Comparison of ENCODE assay signal across 25 cellular contexts in genomic region chr12:10369557-10370150, GRCh38. TPM values are rescaled to one million over a fixed set of nuclear protein-coding genes. Genes with fewer than 3 reads are reported as not detected.
DNase-seq lines count a peak whose midpoint lies in the region; ATAC-seq, FAIRE-seq and TF ChIP-seq lines count a peak whose summit lies in the region.
"Had no signal": no experiment of that assay in that cellular context is flagged by ENCODE, and none has a peak within 500 bp of the region (broad histone marks: within the 10 kb centered on the region; RNA-seq: fewer than 3 reads in every experiment).

No MANE protein-coding gene starts in this region.

- no peak for TF ChIP-seq CTCF in mesothelial cell of epicardium (IDR thresholded peaks at IDR 0.05; ENCODE audit: unreplicated experiment)

- ATAC-seq in T-cell (replicated peaks in 1 of 4) (no peak), HG02623 (IDR thresholded peaks at IDR 0.05; ENCODE audit: unreplicated experiment) (no peak), HG03108 (IDR thresholded peaks at IDR 0.05; ENCODE audit: unreplicated experiment) (no peak)
- ATAC-seq: heart right ventricle, T-helper 17 cell had no signal

- FAIRE-seq in GM19239 (lab: Jason Lieb, UNC): no peak
- FAIRE-seq: astrocyte had no signal

- no peak overlapping the region for H3K9ac ChIP-seq in subcutaneous abdominal adipose tissue (ENCODE audit: low read length in 5 of 5)
- H3K9ac ChIP-seq: KMS-11, neural progenitor cell had no signal

- H3K9me3 ChIP-seq in subcutaneous abdominal adipose tissue (ENCODE audit: control insufficient read depth in 5 of 5, low read length in 5 of 5): peaks cover 0 to 3% (median 0%) of the 10 kb centered on the region in 5 donors
- H3K9me3 ChIP-seq: heart right ventricle, left ventricle myocardium inferior had no signal

- no peaks in the 10 kb centered on the region for H3K36me3 ChIP-seq in subcutaneous abdominal adipose tissue (ENCODE audit: control insufficient read depth in 5 of 5, insufficient read depth in 5 of 5, low read length in 5 of 5)
- H3K36me3 ChIP-seq: heart right ventricle, left ventricle myocardium inferior, neural progenitor cell had no signal

- peaks cover 0 to 5% (median 0%) of the 10 kb centered on the region in 3 donors for H3K9me3 Mint-ChIP-seq in T-cell
- H3K9me3 Mint-ChIP-seq in activated naive CD8-positive, alpha-beta T cell treated with anti-CD3 and anti-CD28 coated beads for 36 hours: peaks cover 9% of the 10 kb centered on the region
- peaks cover 4% of the 10 kb centered on the region for H3K9me3 Mint-ChIP-seq in mesothelial cell of epicardium

- H3K4me3 ChIP-seq in subcutaneous abdominal adipose tissue (ENCODE audit: low read depth in 1 of 5, low read length in 5 of 5): no peak overlapping the region
- H3K4me3 ChIP-seq: neural progenitor cell had no signal

- H3K36me3 Mint-ChIP-seq in T-cell (peaks cover 15% of the 10 kb centered on the region), mesothelial cell of epicardium (peaks cover 37% of the 10 kb centered on the region)
- peaks cover 71% of the 10 kb centered on the region for H3K36me3 Mint-ChIP-seq in activated naive CD8-positive, alpha-beta T cell treated with anti-CD3 and anti-CD28 coated beads for 36 hours
- H3K36me3 Mint-ChIP-seq: CD14-positive monocyte had no signal

- DNase-seq in T-cell (peak in 1 of 34 experiments; percentile 16), mesothelial cell of epicardium (ENCODE audit: low spot score in 2 of 2, unreplicated experiment in 2 of 2) (no peak), GM19239 (ENCODE audit: insufficient read length, low spot score) (no peak)
- no peak for DNase-seq in activated naive CD8-positive, alpha-beta T cell treated with anti-CD3 and anti-CD28 coated beads for 36 hours
- DNase-seq: activated CD4-positive, alpha-beta T cell treated with anti-CD3 and anti-CD28 coated beads, Interleukin-2, amount 10 ng/mL, durations not matched to agents 7 days and 5 days; activated naive CD4-positive, alpha-beta T cell treated with Interleukin-2 at 50 U/mL for 16 hours; central memory CD4-positive, alpha-beta T cell; heart right ventricle; left ventricle myocardium inferior; NCI-H187 treated with DMSO at 0.1 percent for 48 hours; NCI-H69; stimulated activated CD4-positive, alpha-beta T cell treated with anti-CD3 and anti-CD28 coated beads, Interleukin-2, amount 100 ng/mL, for 48 hours; T-helper 17 cell had no signal

- H3K27ac Mint-ChIP-seq in T-cell: peak overlapping the region; percentile 88
- peak overlapping the region; percentile 97 for H3K27ac Mint-ChIP-seq in activated naive CD8-positive, alpha-beta T cell treated with anti-CD3 and anti-CD28 coated beads for 36 hours
- H3K27ac Mint-ChIP-seq in mesothelial cell of epicardium: peak overlapping the region; percentile 41
- H3K27ac Mint-ChIP-seq: activated CD4-positive, alpha-beta T cell treated with anti-CD3 and anti-CD28 coated beads, Interleukin-2, amount 10 ng/mL, durations not matched to agents 7 days and 5 days had no signal

- CTCF ChIA-PET in T-cell (lab: Charles Lee): no interaction called here

- no peaks in the 10 kb centered on the region for H3K27me3 ChIP-seq in subcutaneous abdominal adipose tissue (ENCODE audit: control insufficient read depth in 5 of 5, insufficient read depth in 4 of 5, low read length in 5 of 5)
- H3K27me3 ChIP-seq: heart right ventricle, neural progenitor cell had no signal

- peaks cover 52 to 53% (median 52%) of the 10 kb centered on the region in 3 donors for H3K4me1 Mint-ChIP-seq in T-cell
- peaks cover 68% of the 10 kb centered on the region for H3K4me1 Mint-ChIP-seq in activated naive CD8-positive, alpha-beta T cell treated with anti-CD3 and anti-CD28 coated beads for 36 hours
- H3K4me1 Mint-ChIP-seq in mesothelial cell of epicardium: peaks cover 32% of the 10 kb centered on the region

- peaks cover 6 to 37% (median 25%) of the 10 kb centered on the region in 5 donors for H3K4me1 ChIP-seq in subcutaneous abdominal adipose tissue (ENCODE audit: control insufficient read depth in 5 of 5, insufficient read depth in 5 of 5, low read length in 5 of 5)

- POLR2A ChIA-PET in T-cell (lab: Charles Lee): interaction anchor here in 1 of 2 donors (0.7 kb wide), 1 partner anchor 156 kb away, joined by 3 read pairs; no protein-coding TSS in a partner anchor

- peak overlapping the region; percentile 36 to 51 (median 42) for H3K4me3 Mint-ChIP-seq in T-cell
- peak overlapping the region; percentile 78 for H3K4me3 Mint-ChIP-seq in activated naive CD8-positive, alpha-beta T cell treated with anti-CD3 and anti-CD28 coated beads for 36 hours
- no peak overlapping the region for H3K4me3 Mint-ChIP-seq in mesothelial cell of epicardium
- H3K4me3 Mint-ChIP-seq: activated CD4-positive, alpha-beta T cell treated with anti-CD3 and anti-CD28 coated beads, Interleukin-2, amount 10 ng/mL, durations not matched to agents 7 days and 5 days; CD14-positive monocyte; neural progenitor cell; T-helper 17 cell had no signal

- peak overlapping the region; percentile 76 for H3K27ac ChIP-seq in subcutaneous abdominal adipose tissue (ENCODE audit: low read depth, low read length)
- H3K27ac ChIP-seq: KMS-11, neural progenitor cell had no signal

- H3K27me3 Mint-ChIP-seq in T-cell: no peaks in the 10 kb centered on the region
- no peaks in the 10 kb centered on the region for H3K27me3 Mint-ChIP-seq in activated naive CD8-positive, alpha-beta T cell treated with anti-CD3 and anti-CD28 coated beads for 36 hours
- no peaks in the 10 kb centered on the region for H3K27me3 Mint-ChIP-seq in mesothelial cell of epicardium (ENCODE audit: low read depth)

RNA-seq across cellular contexts. Expression of gene KLRK1, which starts 20.2 kb away (rescaled TPM):
- 100 to 1,000 TPM in 4 of 5 donors, 10 to 100 TPM in 1; 74.5 to 162 (median 141) TPM for total RNA-seq in T-cell
- 100 to 1,000 TPM; 112 to 114 TPM for total RNA-seq in activated naive CD8-positive, alpha-beta T cell treated with anti-CD3 and anti-CD28 coated beads for 36 hours
- not detected in 3 replicates for total RNA-seq in mesothelial cell of epicardium
- total RNA-seq: dermis microvascular lymphatic vessel endothelial cell, epithelial cell of proximal tubule, fibroblast of villous mesenchyme, HT1080, RPMI7951 had no signal

RNA-seq across cellular contexts. Expression of gene KLRC4, which starts 39.9 kb away (rescaled TPM):
- total RNA-seq in T-cell (10 to 100 TPM in 3 of 5 donors, 1 to 10 TPM in 2; 7.1 to 27.1 (median 17.3) TPM), mesothelial cell of epicardium (not detected in 3 replicates)
- total RNA-seq in activated naive CD8-positive, alpha-beta T cell treated with anti-CD3 and anti-CD28 coated beads for 36 hours: 1 to 10 TPM; 2.4 TPM
- total RNA-seq: activated CD4-positive, alpha-beta T cell treated with anti-CD3 and anti-CD28 coated beads, Interleukin-2, amount 10 ng/mL, durations not matched to agents 7 days and 5 days; dermis microvascular lymphatic vessel endothelial cell; epithelial cell of proximal tubule; fibroblast of villous mesenchyme; HT1080; left ventricle myocardium inferior; RPMI7951; T-helper 17 cell had no signal

RNA-seq across cellular contexts. Expression of gene KLRC3, which starts 50.7 kb away (rescaled TPM):
- 1 to 10 TPM; 1.3 to 9.9 (median 1.6) TPM for total RNA-seq in T-cell
- total RNA-seq in activated naive CD8-positive, alpha-beta T cell treated with anti-CD3 and anti-CD28 coated beads for 36 hours: 1 to 10 TPM in 1 of 2 experiments, under 1 TPM in 1; 0.64 to 1.1 TPM
- not detected in 3 replicates for total RNA-seq in mesothelial cell of epicardium
- total RNA-seq: activated CD4-positive, alpha-beta T cell treated with anti-CD3 and anti-CD28 coated beads, Interleukin-2, amount 10 ng/mL, durations not matched to agents 7 days and 5 days; dermis microvascular lymphatic vessel endothelial cell; epithelial cell of proximal tubule; fibroblast of villous mesenchyme; HT1080; left ventricle myocardium inferior; T-helper 17 cell had no signal

Comparison
In these comparisons a context has a peak if more than half of its experiments do, and no peak if none do; other contexts are left out.
1. H3K27ac Mint-ChIP-seq: peak in every context shown above with its lines; median percentile 97 in activated naive CD8-positive, alpha-beta T cell treated with anti-CD3 and anti-CD28 coated beads for 36 hours; 88 in T-cell; 41 in mesothelial cell of epicardium.
2. RNA of gene KLRK1, which starts 20.2 kb away (total RNA-seq): 74.5 to 162 TPM in T-cell and 112 to 114 TPM in activated naive CD8-positive, alpha-beta T cell treated with anti-CD3 and anti-CD28 coated beads for 36 hours; not detected in mesothelial cell of epicardium; every median in the first group is over 10 times any median in the second.